ENCODE assay signal across 8 cellular contexts in the genomic region with DNA sequence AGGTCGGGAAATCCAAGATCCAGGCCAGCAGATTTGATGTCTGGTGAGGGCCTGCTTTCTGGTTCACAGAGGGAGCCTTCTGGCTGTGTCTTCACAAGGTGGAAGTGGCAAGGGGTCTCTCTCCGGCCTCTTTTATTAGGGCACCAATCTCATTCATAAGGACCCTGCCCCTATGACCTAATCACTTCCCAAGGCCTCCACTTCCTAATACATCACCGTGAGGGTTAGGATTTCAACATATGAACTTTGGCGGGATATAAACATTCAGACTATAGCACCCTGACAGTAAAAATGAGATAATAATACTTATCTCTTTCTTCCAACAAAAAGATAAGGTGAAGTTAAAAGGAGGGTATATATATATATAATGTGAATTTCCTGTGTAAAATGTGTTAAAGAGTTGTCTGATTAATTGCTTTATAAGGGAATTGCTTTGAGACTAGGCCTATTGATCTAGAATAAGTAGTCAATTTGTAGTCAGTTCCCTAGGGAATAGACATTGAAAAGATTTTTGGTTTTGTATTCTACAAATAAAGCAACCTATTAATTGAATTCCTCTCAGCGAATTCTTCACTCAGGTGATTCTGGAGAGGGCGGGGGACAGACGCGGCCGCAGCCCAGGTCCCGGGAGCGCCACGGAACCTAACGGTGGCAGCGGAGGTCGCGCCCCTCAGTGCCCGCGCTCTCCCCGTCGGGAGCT. TPM values are rescaled to one million over a fixed set of nuclear protein-coding genes. Genes with fewer than 3 reads are reported as not detected.
DNase-seq lines count a peak whose midpoint lies in the region; ATAC-seq and TF ChIP-seq lines count a peak whose summit lies in the region.

No MANE protein-coding gene starts in this region.

- H3K27ac ChIP-seq in SK-N-SH (ENCODE audit: low read depth in 2 of 2, low read length in 1 of 2) (peak overlapping the region in 1 of 2 experiments; percentile 52; a peak in 3 of 4 replicates), suprapubic skin (peak overlapping the region; percentile 100)

- peak overlapping the region; percentile 75 to 79 for H3K4me3 ChIP-seq in SK-N-SH (ENCODE audit: low read depth in 2 of 2, low read length in 1 of 2)
- peak overlapping the region; percentile 68 for H3K4me3 ChIP-seq in kidney epithelial cell (ENCODE audit: low read depth, low read length)
- peak overlapping the region; percentile 87 for H3K4me3 ChIP-seq in suprapubic skin

- peaks cover 16% of the 10 kb centered on the region for H3F3A ChIP-seq in SK-N-SH (replicated peaks; ENCODE audit: insufficient read depth)

- peak overlapping the region; percentile 90; the same call in 1 of the 2 replicates for H2AFZ ChIP-seq in SK-N-SH (ENCODE audit: low read depth)

- peak overlapping the region; percentile 84; the same call in 1 of the 2 replicates for H3K9ac ChIP-seq in SK-N-SH

- no peak for TF ChIP-seq POLR2A in suprapubic skin (IDR thresholded peaks at IDR 0.05)

- no peak for TF ChIP-seq EP300 in SK-N-SH (IDR thresholded peaks at IDR 0.05; ENCODE audit: borderline replicate concordance in 1 of 2, low read depth in 1 of 2, low read length in 1 of 2)
- TF ChIP-seq EP300 in suprapubic skin (IDR thresholded peaks at IDR 0.05) = no peak

- DNase-seq in SK-N-SH (no peak), kidney epithelial cell (ENCODE audit: low read depth) (no peak), suprapubic skin (ENCODE audit: low spot score in 2 of 2) (no peak)
- no peak for DNase-seq in activated naive CD8-positive, alpha-beta T cell treated with anti-CD3 and anti-CD28 coated beads, Interleukin-2, amount 10 ng/mL, durations not matched to agents 7 days and 5 days
- DNase-seq in activated CD4-positive, CD25-positive, alpha-beta regulatory T cell (lab: John Stamatoyannopoulos, UW) = no peak

- no peaks in the 10 kb centered on the region for H3K9me2 ChIP-seq in SK-N-SH

- peak overlapping the region; percentile 58 for H3K27ac Mint-ChIP-seq in activated naive CD8-positive, alpha-beta T cell treated with anti-CD3 and anti-CD28 coated beads, Interleukin-2, amount 10 ng/mL, durations not matched to agents 7 days and 5 days

- H3K79me2 ChIP-seq in SK-N-SH (ENCODE audit: insufficient read depth) = peaks cover 33% of the 10 kb centered on the region

- H3K36me3 Mint-ChIP-seq in activated naive CD8-positive, alpha-beta T cell treated with anti-CD3 and anti-CD28 coated beads, Interleukin-2, amount 10 ng/mL, durations not matched to agents 7 days and 5 days = peaks cover 26% of the 10 kb centered on the region

- H3K4me3 Mint-ChIP-seq in activated naive CD8-positive, alpha-beta T cell treated with anti-CD3 and anti-CD28 coated beads, Interleukin-2, amount 10 ng/mL, durations not matched to agents 7 days and 5 days = peak overlapping the region; percentile 80

- POLR2A ChIA-PET in SK-N-SH (lab: Yijun Ruan, JAX) = no interaction called here
- POLR2A ChIA-PET in activated naive CD8-positive, alpha-beta T cell treated with anti-CD3 and anti-CD28 coated beads, Interleukin-2, amount 10 ng/mL, durations not matched to agents 7 days and 5 days (lab: Charles Lee) = interaction anchor here (0.8 to 4.0 kb wide), 8 partner anchors 11 to 39 kb away, joined by 3 to 55 read pairs (median 4); no protein-coding TSS in a partner anchor

- no peak for TF ChIP-seq RAD21 in SK-N-SH (IDR thresholded peaks at IDR 0.05; ENCODE audit: low read length)

- ATAC-seq in SK-N-SH treated with all-trans-retinoic acid at 6 μM for 48 hours (no peak), GM19452 (IDR thresholded peaks at IDR 0.05; ENCODE audit: unreplicated experiment) (no peak), GM18909 (IDR thresholded peaks at IDR 0.05; ENCODE audit: poor library complexity, unreplicated experiment) (no peak)
- no peak for ATAC-seq in activated naive CD8-positive, alpha-beta T cell treated with anti-CD3 and anti-CD28 coated beads, Interleukin-2, amount 10 ng/mL, durations not matched to agents 7 days and 5 days (ENCODE audit: low read depth)

- H3K27me3 ChIP-seq in SK-N-SH (ENCODE audit: insufficient read depth) = no peaks in the 10 kb centered on the region
- no peaks in the 10 kb centered on the region for H3K27me3 ChIP-seq in kidney epithelial cell (ENCODE audit: control insufficient read depth, insufficient read depth, low read length)
- no peaks in the 10 kb centered on the region for H3K27me3 ChIP-seq in suprapubic skin

- H3K9me3 Mint-ChIP-seq in activated naive CD8-positive, alpha-beta T cell treated with anti-CD3 and anti-CD28 coated beads, Interleukin-2, amount 10 ng/mL, durations not matched to agents 7 days and 5 days = no peaks in the 10 kb centered on the region

- peaks cover 14% of the 10 kb centered on the region for H3K27me3 Mint-ChIP-seq in activated naive CD8-positive, alpha-beta T cell treated with anti-CD3 and anti-CD28 coated beads, Interleukin-2, amount 10 ng/mL, durations not matched to agents 7 days and 5 days

- H3K4me1 Mint-ChIP-seq in activated naive CD8-positive, alpha-beta T cell treated with anti-CD3 and anti-CD28 coated beads, Interleukin-2, amount 10 ng/mL, durations not matched to agents 7 days and 5 days = peaks cover 44% of the 10 kb centered on the region

- H3K4me1 ChIP-seq in SK-N-SH (ENCODE audit: control insufficient read depth in 1 of 2, insufficient read depth in 2 of 2, low read depth in 1 of 2, low read length in 1 of 2) (peaks cover 4 to 7% of the 10 kb centered on the region in 2 experiments; a peak in 2 of 4 replicates), suprapubic skin (peaks cover 79% of the 10 kb centered on the region)

- H3K36me3 ChIP-seq in SK-N-SH (replicated peaks in 1 of 2; ENCODE audit: control insufficient read depth in 1 of 2, insufficient read depth in 2 of 2, low read length in 1 of 2) (no peaks in the 10 kb centered on the region), kidney epithelial cell (ENCODE audit: control insufficient read depth, insufficient read depth, low read length) (no peaks in the 10 kb centered on the region), suprapubic skin (peaks cover 4% of the 10 kb centered on the region)

- H4K20me1 ChIP-seq in SK-N-SH (ENCODE audit: insufficient read depth) = peaks cover 3% of the 10 kb centered on the region; the same call in 1 of the 2 replicates

- peak overlapping the region; percentile 86 for H3K4me2 ChIP-seq in SK-N-SH

- H3K9me3 ChIP-seq in SK-N-SH (no peaks in the 10 kb centered on the region), suprapubic skin (no peaks in the 10 kb centered on the region)

- TF ChIP-seq CTCF in SK-N-SH (IDR thresholded peaks at IDR 0.05) (no peak), kidney epithelial cell (IDR thresholded peaks at IDR 0.05; ENCODE audit: insufficient read depth, low read length, poor library complexity, severe bottlenecking) (no peak), suprapubic skin (IDR thresholded peaks at IDR 0.05) (no peak)

- CTCF ChIA-PET in SK-N-SH (lab: Yijun Ruan, JAX) = interaction anchor here (1.5 to 4.2 kb wide), 3 partner anchors 26 to 36 kb away, joined by 3 to 22 read pairs (median 4); no protein-coding TSS in a partner anchor

- 43% methylated on average over 20 of the region's 20 CpGs for WGBS in SK-N-SH (ENCODE audit: low lambda C conversion rate)
- WGBS in suprapubic skin = 22% methylated on average over 9 of the region's 20 CpGs

TF ChIP-seq in SK-N-SH, 30 proteins besides CTCF, POLR2A, EP300 and RAD21 (continues in another document):
- TF ChIP-seq TCF12 (IDR thresholded peaks at IDR 0.05) = no peak
- TF ChIP-seq, protein P1, sequence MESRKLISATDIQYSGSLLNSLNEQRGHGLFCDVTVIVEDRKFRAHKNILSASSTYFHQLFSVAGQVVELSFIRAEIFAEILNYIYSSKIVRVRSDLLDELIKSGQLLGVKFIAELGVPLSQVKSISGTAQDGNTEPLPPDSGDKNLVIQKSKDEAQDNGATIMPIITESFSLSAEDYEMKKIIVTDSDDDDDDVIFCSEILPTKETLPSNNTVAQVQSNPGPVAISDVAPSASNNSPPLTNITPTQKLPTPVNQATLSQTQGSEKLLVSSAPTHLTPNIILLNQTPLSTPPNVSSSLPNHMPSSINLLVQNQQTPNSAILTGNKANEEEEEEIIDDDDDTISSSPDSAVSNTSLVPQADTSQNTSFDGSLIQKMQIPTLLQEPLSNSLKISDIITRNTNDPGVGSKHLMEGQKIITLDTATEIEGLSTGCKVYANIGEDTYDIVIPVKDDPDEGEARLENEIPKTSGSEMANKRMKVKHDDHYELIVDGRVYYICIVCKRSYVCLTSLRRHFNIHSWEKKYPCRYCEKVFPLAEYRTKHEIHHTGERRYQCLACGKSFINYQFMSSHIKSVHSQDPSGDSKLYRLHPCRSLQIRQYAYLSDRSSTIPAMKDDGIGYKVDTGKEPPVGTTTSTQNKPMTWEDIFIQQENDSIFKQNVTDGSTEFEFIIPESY (IDR thresholded peaks at IDR 0.05; ENCODE audit: borderline replicate concordance, low read depth) = no peak

TF ChIP-seq in SK-N-SH treated with all-trans-retinoic acid at 6 μM for 48 hours, 23 proteins besides CTCF, POLR2A, EP300 and RAD21 (continues in another document):
- no peak for TF ChIP-seq ESRRG (CRISPR knock-in tag; IDR thresholded peaks at IDR 0.05)
- no peak for TF ChIP-seq ZC3H10 (CRISPR knock-in tag; IDR thresholded peaks at IDR 0.05)
- TF ChIP-seq, protein P2, sequence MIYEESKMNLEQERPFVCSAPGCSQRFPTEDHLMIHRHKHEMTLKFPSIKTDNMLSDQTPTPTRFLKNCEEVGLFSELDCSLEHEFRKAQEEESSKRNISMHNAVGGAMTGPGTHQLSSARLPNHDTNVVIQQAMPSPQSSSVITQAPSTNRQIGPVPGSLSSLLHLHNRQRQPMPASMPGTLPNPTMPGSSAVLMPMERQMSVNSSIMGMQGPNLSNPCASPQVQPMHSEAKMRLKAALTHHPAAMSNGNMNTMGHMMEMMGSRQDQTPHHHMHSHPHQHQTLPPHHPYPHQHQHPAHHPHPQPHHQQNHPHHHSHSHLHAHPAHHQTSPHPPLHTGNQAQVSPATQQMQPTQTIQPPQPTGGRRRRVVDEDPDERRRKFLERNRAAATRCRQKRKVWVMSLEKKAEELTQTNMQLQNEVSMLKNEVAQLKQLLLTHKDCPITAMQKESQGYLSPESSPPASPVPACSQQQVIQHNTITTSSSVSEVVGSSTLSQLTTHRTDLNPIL (CRISPR knock-in tag; IDR thresholded peaks at IDR 0.05; ENCODE audit: low read depth) = no peak

RNA-seq across cellular contexts. Expression of a gene that starts 0.5 kb away (rescaled TPM):
- 59.5 and 59.8 TPM in 2 replicates for polyA plus RNA-seq in SK-N-SH (2012; rRNA removed)
- polyA plus RNA-seq in SK-N-SH (2012; cell fraction: cytosol; rRNA removed) = 50.7 and 56.5 TPM in 2 replicates
- polyA plus RNA-seq in SK-N-SH (2012; cell fraction: nucleus; rRNA removed) = 51.5 and 55.5 TPM in 2 replicates
- 100 to 1,000 TPM; 115 to 119 TPM for total RNA-seq in activated naive CD8-positive, alpha-beta T cell treated with anti-CD3 and anti-CD28 coated beads, Interleukin-2, amount 10 ng/mL, durations not matched to agents 7 days and 5 days
- total RNA-seq in kidney epithelial cell (114 and 126 TPM in 2 replicates), suprapubic skin (100 to 1,000 TPM; 448 to 713 (median 594) TPM)
